ENCODE assay signal across 30 cellular contexts in genomic region chr12:121116318-121117225, GRCh38. TPM values are rescaled to one million over a fixed set of nuclear protein-coding genes. Genes with fewer than 3 reads are reported as not detected.
"Had no signal": no experiment of that assay in that cellular context is flagged by ENCODE, and none has a peak within 500 bp of the region (broad histone marks: within the 10 kb centered on the region; RNA-seq: fewer than 3 reads in every experiment).

No MANE protein-coding gene starts in this region.

- ATAC-seq: left cardiac atrium; left lung; natural killer cell; right cardiac atrium; stimulated activated naive B cell treated with anti-CD40 and anti-IgM and Interleukin-4, amounts not matched to agents 10 μg/mL and 1 μg/mL and 100 μg/mL, for 72 hours; stimulated activated naive CD8-positive, alpha-beta T cell treated with anti-CD3 and anti-CD28 coated beads, Interleukin-15, Interleukin-2, amounts not matched to agents 100 U/mL and 50 U/mL, for 24 hours had no signal

- H3K4me2 ChIP-seq: neural progenitor cell had no signal

- H3K27me3 Mint-ChIP-seq: stimulated activated naive B cell treated with anti-CD40 and anti-IgM and Interleukin-4, amounts not matched to agents 10 μg/mL and 1 μg/mL and 100 μg/mL, for 72 hours had no signal

- H3K36me3 Mint-ChIP-seq: mesothelial cell of epicardium; naive B cell; natural killer cell; neural progenitor cell; stimulated activated naive B cell treated with anti-CD40 and anti-IgM and Interleukin-4, amounts not matched to agents 10 μg/mL and 1 μg/mL and 100 μg/mL, for 72 hours had no signal

- H3K27me3 ChIP-seq: left lung, neural progenitor cell, neutrophil, stomach, testis, thyroid gland, transverse colon, upper lobe of left lung, vagina had no signal

- H3K27ac ChIP-seq: left lung, neural progenitor cell, neutrophil, skin epidermis, stomach, testis, thyroid gland, transverse colon, upper lobe of left lung, vagina had no signal

- H3K27ac Mint-ChIP-seq: mesothelial cell of epicardium; naive B cell; natural killer cell; nephron progenitor cell; neural progenitor cell; progenitor cell of endocrine pancreas; stimulated activated naive B cell treated with anti-CD40 and anti-IgM and Interleukin-4, amounts not matched to agents 10 μg/mL and 1 μg/mL and 100 μg/mL, for 72 hours had no signal

- H3K4me3 ChIP-seq: left lung, lung, neural progenitor cell, skin epidermis, stomach, testis, thyroid gland, transverse colon, upper lobe of left lung, vagina had no signal

- H3K9me3 Mint-ChIP-seq: mesothelial cell of epicardium; naive B cell; natural killer cell; nephron progenitor cell; neural progenitor cell; stimulated activated naive B cell treated with anti-CD40 and anti-IgM and Interleukin-4, amounts not matched to agents 10 μg/mL and 1 μg/mL and 100 μg/mL, for 72 hours had no signal

- H3K9me3 ChIP-seq: left lung, neutrophil, stomach, testis, thyroid gland, transverse colon, upper lobe of left lung, vagina had no signal

- FAIRE-seq: keratinocyte had no signal

- H3K9ac ChIP-seq: neural progenitor cell had no signal

- H3K4me1 ChIP-seq: left lung, neural progenitor cell, testis, thyroid gland, transverse colon, vagina had no signal

- H3K36me3 ChIP-seq: left lung, neural progenitor cell, neutrophil, stomach, thyroid gland, transverse colon, upper lobe of left lung, vagina had no signal

- H3K4me1 Mint-ChIP-seq: mesothelial cell of epicardium, natural killer cell, nephron progenitor cell, neural progenitor cell had no signal

- DNase-seq: hippocampal formation; kidney glomerular epithelial cell; left cardiac atrium; left lung; mesendoderm; naive B cell; natural killer cell; nephron progenitor cell; occipital lobe; retina; right cardiac atrium; stimulated activated CD4-positive, alpha-beta T cell treated with anti-CD3 and anti-CD28 coated beads, Interleukin-12 subunit alpha, Interleukin-12 subunit beta, amount 100 ng/mL, for 4 hours; stimulated activated CD4-positive, alpha-beta T cell treated with anti-CD3 and anti-CD28 coated beads, Interleukin-15, amount 100 ng/mL, for 24 hours; stimulated activated CD4-positive, alpha-beta T cell treated with anti-CD3 and anti-CD28 coated beads, Interleukin-2, amount 100 ng/mL, for 24 hours; stimulated activated CD4-positive, alpha-beta T cell treated with anti-CD3 and anti-CD28 coated beads, Interleukin-4, amount 100 ng/mL, for 1 hour; stimulated activated naive B cell treated with anti-CD40 and anti-IgM and Interleukin-4, amounts not matched to agents 10 μg/mL and 1 μg/mL and 100 μg/mL, for 72 hours; stimulated activated naive CD8-positive, alpha-beta T cell treated with anti-CD3 and anti-CD28 coated beads, Interleukin-15, Interleukin-2, amounts not matched to agents 100 U/mL and 50 U/mL, for 24 hours; stomach; testis; thyroid gland; transverse colon; upper lobe of left lung had no signal

- H2AFZ ChIP-seq: neural progenitor cell had no signal

- H3K4me3 Mint-ChIP-seq: mesothelial cell of epicardium; naive B cell; natural killer cell; nephron progenitor cell; neural progenitor cell; stimulated activated naive B cell treated with anti-CD40 and anti-IgM and Interleukin-4, amounts not matched to agents 10 μg/mL and 1 μg/mL and 100 μg/mL, for 72 hours had no signal

RNA-seq across cellular contexts. Expression of gene P2RX7, which starts 16.1 kb away (rescaled TPM):
- total RNA-seq: progenitor cell of endocrine pancreas had no signal
